ENCODE assay signal across 13 cellular contexts in genomic region chr14:106286697-106287290, GRCh38.
DNase-seq lines count a peak whose midpoint lies in the region; ATAC-seq and FAIRE-seq lines count a peak whose summit lies in the region.
"Had no signal": no experiment of that assay in that cellular context is flagged by ENCODE, and none has a peak within 500 bp of the region (broad histone marks: within the 10 kb centered on the region; RNA-seq: fewer than 3 reads in every experiment).

No MANE protein-coding gene starts in this region.

- FAIRE-seq in RCC 7860 (lab: Jason Lieb, UNC), result no peak

- peaks cover 19% of the 10 kb centered on the region for H3K27me3 Mint-ChIP-seq in stimulated activated naive CD8-positive, alpha-beta T cell treated with anti-CD3 and anti-CD28 coated beads, Interleukin-15, amount 100 ng/mL, for 72 hours
- H3K27me3 Mint-ChIP-seq in activated CD4-positive, alpha-beta memory T cell treated with anti-CD3 and anti-CD28 coated beads, Interleukin-2, amount 10 ng/mL, durations not matched to agents 7 days and 5 days, result peaks cover 23% of the 10 kb centered on the region

- no peak overlapping the region for H3K27ac Mint-ChIP-seq in stimulated activated naive CD8-positive, alpha-beta T cell treated with anti-CD3 and anti-CD28 coated beads, Interleukin-15, amount 100 ng/mL, for 72 hours
- H3K27ac Mint-ChIP-seq in activated CD4-positive, alpha-beta memory T cell treated with anti-CD3 and anti-CD28 coated beads, Interleukin-2, amount 10 ng/mL, durations not matched to agents 7 days and 5 days, result no peak overlapping the region
- H3K27ac Mint-ChIP-seq: stimulated activated naive CD8-positive, alpha-beta T cell treated with anti-CD3 and anti-CD28 coated beads, Interleukin-15, Interleukin-2, amounts not matched to agents 100 ng/mL and 50 ng/mL, for 24 hours had no signal

- CTCF ChIA-PET in activated CD4-positive, alpha-beta memory T cell treated with anti-CD3 and anti-CD28 coated beads, Interleukin-2, amount 10 ng/mL, durations not matched to agents 7 days and 5 days (lab: Charles Lee), result interaction anchor here (1.3 to 3.2 kb wide), 2 partner anchors 21 to 132 kb away, joined by 3 to 22 read pairs; no protein-coding TSS in a partner anchor

- POLR2A ChIA-PET in activated CD4-positive, alpha-beta memory T cell treated with anti-CD3 and anti-CD28 coated beads, Interleukin-2, amount 10 ng/mL, durations not matched to agents 7 days and 5 days (lab: Charles Lee), result no interaction called here

- no peak for ATAC-seq in stimulated activated naive CD8-positive, alpha-beta T cell treated with anti-CD3 and anti-CD28 coated beads, Interleukin-15, Interleukin-2, amounts not matched to agents 100 U/mL and 50 U/mL, for 24 hours
- no peak for ATAC-seq in stimulated activated naive CD8-positive, alpha-beta T cell treated with anti-CD3 and anti-CD28 coated beads, Interleukin-15, amount 100 ng/mL, for 72 hours
- no peak for ATAC-seq in left lobe of liver
- ATAC-seq in GM21825 (IDR thresholded peaks at IDR 0.05; ENCODE audit: unreplicated experiment), result no peak
- ATAC-seq: left lung had no signal

- H3K36me3 Mint-ChIP-seq in activated CD4-positive, alpha-beta memory T cell treated with anti-CD3 and anti-CD28 coated beads, Interleukin-2, amount 10 ng/mL, durations not matched to agents 7 days and 5 days (ENCODE audit: low read depth), result no peaks in the 10 kb centered on the region

- H3K4me1 Mint-ChIP-seq in stimulated activated naive CD8-positive, alpha-beta T cell treated with anti-CD3 and anti-CD28 coated beads, Interleukin-15, amount 100 ng/mL, for 72 hours, result no peaks in the 10 kb centered on the region
- no peaks in the 10 kb centered on the region for H3K4me1 Mint-ChIP-seq in activated CD4-positive, alpha-beta memory T cell treated with anti-CD3 and anti-CD28 coated beads, Interleukin-2, amount 10 ng/mL, durations not matched to agents 7 days and 5 days

- H3K9me3 Mint-ChIP-seq in stimulated activated naive CD8-positive, alpha-beta T cell treated with anti-CD3 and anti-CD28 coated beads, Interleukin-15, amount 100 ng/mL, for 72 hours, result no peaks in the 10 kb centered on the region
- H3K9me3 Mint-ChIP-seq in activated CD4-positive, alpha-beta memory T cell treated with anti-CD3 and anti-CD28 coated beads, Interleukin-2, amount 10 ng/mL, durations not matched to agents 7 days and 5 days, result no peaks in the 10 kb centered on the region
- H3K9me3 Mint-ChIP-seq: stimulated activated naive CD8-positive, alpha-beta T cell treated with anti-CD3 and anti-CD28 coated beads, Interleukin-15, Interleukin-2, amounts not matched to agents 100 ng/mL and 50 ng/mL, for 24 hours had no signal

- no peak overlapping the region for H3K4me3 Mint-ChIP-seq in stimulated activated naive CD8-positive, alpha-beta T cell treated with anti-CD3 and anti-CD28 coated beads, Interleukin-15, amount 100 ng/mL, for 72 hours
- no peak overlapping the region for H3K4me3 Mint-ChIP-seq in activated CD4-positive, alpha-beta memory T cell treated with anti-CD3 and anti-CD28 coated beads, Interleukin-2, amount 10 ng/mL, durations not matched to agents 7 days and 5 days
- H3K4me3 Mint-ChIP-seq: stimulated activated naive CD8-positive, alpha-beta T cell treated with anti-CD3 and anti-CD28 coated beads, Interleukin-15, Interleukin-2, amounts not matched to agents 100 ng/mL and 50 ng/mL, for 24 hours had no signal

- DNase-seq in stimulated activated naive CD8-positive, alpha-beta T cell treated with anti-CD3 and anti-CD28 coated beads, Interleukin-15, Interleukin-2, amounts not matched to agents 100 U/mL and 50 U/mL, for 24 hours, result peak; percentile 23
- DNase-seq in stimulated activated naive CD8-positive, alpha-beta T cell treated with anti-CD3 and anti-CD28 coated beads, Interleukin-15, amount 100 ng/mL, for 72 hours, result no peak
- DNase-seq in HuH-7.5 (ENCODE audit: low spot score) (peak; percentile 18), left lobe of liver (ENCODE audit: low spot score) (no peak), MV-4-11 (lab: John Stamatoyannopoulos, UW) (no peak), RCC 7860 (ENCODE audit: low spot score) (no peak)
- DNase-seq in activated CD4-positive, alpha-beta memory T cell treated with anti-CD3 and anti-CD28 coated beads, Interleukin-2, amount 10 ng/mL, durations not matched to agents 7 days and 5 days, result peak; percentile 29
- DNase-seq: activated gamma-delta T cell, Karpas-422, left lung, NCI-H524 treated with DMSO at 0.1 percent for 48 hours had no signal

Comparison
In these comparisons a context has a peak if more than half of its experiments do, and no peak if none do; other contexts are left out.
1. DNase-seq: peak in stimulated activated naive CD8-positive, alpha-beta T cell treated with anti-CD3 and anti-CD28 coated beads, Interleukin-15, Interleukin-2, amounts not matched to agents 100 U/mL and 50 U/mL, for 24 hours (single experiment), HuH-7.5 (single experiment) and activated CD4-positive, alpha-beta memory T cell treated with anti-CD3 and anti-CD28 coated beads, Interleukin-2, amount 10 ng/mL, durations not matched to agents 7 days and 5 days (single experiment); none in stimulated activated naive CD8-positive, alpha-beta T cell treated with anti-CD3 and anti-CD28 coated beads, Interleukin-15, amount 100 ng/mL, for 72 hours (0 of 2), left lobe of liver (single experiment), MV-4-11 (single experiment) and RCC 7860 (single experiment).